In genomic region chr22:29348956-29349355, GRCh38 we compare ENCODE assay signal across 1 cellular context.
TF ChIP-seq lines count a peak whose summit lies in the region.

No MANE protein-coding gene starts in this region.

TF ChIP-seq in HEK293, 187 proteins besides CTCF, POLR2A, EP300 and RAD21:
- 0 out of 2 replicates have a peak, but pooled peaks have one; percentile 19 for TF ChIP-seq SP7 (tag by site-specific recombination; IDR thresholded peaks at IDR 0.05)
- peak; percentile 43; the same call in 1 of the 2 replicates for TF ChIP-seq ZNF600 (tag by site-specific recombination; IDR thresholded peaks at IDR 0.05)
- TF ChIP-seq WT1 (tag by site-specific recombination; IDR thresholded peaks at IDR 0.05) = peak; percentile 59; the same call in 1 of the 2 replicates
- no peak for TF ChIP-seq OVOL3 (tag by site-specific recombination; IDR thresholded peaks at IDR 0.05)
